Comparison of ENCODE assay signal across 21 cellular contexts in genomic region chr7:42597296-42597695, GRCh38.
"Had no signal": no experiment of that assay in that cellular context is flagged by ENCODE, and none has a peak within 500 bp of the region (broad histone marks: within the 10 kb centered on the region; RNA-seq: fewer than 3 reads in every experiment).

No MANE protein-coding gene starts in this region.

- H3K27me3 ChIP-seq: MG63, Peyer's patch had no signal

- H3K9me3 ChIP-seq: Peyer's patch had no signal

- DNase-seq: activated CD4-positive, alpha-beta T cell treated with anti-CD3 and anti-CD28 coated beads, Interleukin-2, amount 10 ng/mL, durations not matched to agents 24 days and 14 days; activated CD4-positive, alpha-beta T cell treated with anti-CD3 and anti-CD28 coated beads, Interleukin-2, amount 50 U/mL, for 48 hours; activated CD4-positive, CD25-positive, alpha-beta regulatory T cell treated with anti-CD3 and anti-CD28 coated beads, Interleukin-2, amount 50 U/mL, for 72 hours; activated CD8-positive, alpha-beta memory T cell treated with anti-CD3 and anti-CD28 coated beads, Interleukin-2, amount 10 ng/mL, durations not matched to agents 7 days and 5 days; activated effector memory CD4-positive, alpha-beta T cell treated with Interleukin-2 at 50 U/mL for 16 hours; activated naive CD4-positive, alpha-beta T cell; activated T-cell treated with anti-CD3 and anti-CD28 coated beads, Interleukin-2, amount 50 U/mL, for 24 hours; aorta; MG63; MV-4-11; NCI-H1092 treated with DMSO at 0.1 percent for 48 hours; NCI-H1436; NCI-H1694 treated with DMSO at 0.1 percent for 48 hours; NCI-H2029 treated with DMSO at 0.1 percent for 48 hours; NCI-H345; NCI-H510A; Peyer's patch; SIG-M5; T-helper 17 cell; T-helper 9 cell had no signal

- H3K27ac ChIP-seq: Peyer's patch had no signal

- H3K36me3 ChIP-seq: MG63, Peyer's patch had no signal

- H3K4me1 ChIP-seq: Peyer's patch had no signal

- H3K4me3 ChIP-seq: MG63, Peyer's patch had no signal

- ATAC-seq: activated CD8-positive, alpha-beta memory T cell treated with anti-CD3 and anti-CD28 coated beads, Interleukin-2, amount 10 ng/mL, durations not matched to agents 7 days and 5 days; T-helper 17 cell; WTC11 had no signal
